1 cellular context compared by ENCODE assay signal in genomic region chr7:43824513-43824912, GRCh38.
TF ChIP-seq lines count a peak whose summit lies in the region.
"Not testable (repeated sequence)": the region's sequence is repeated elsewhere in the genome, so short reads cannot be mapped to it uniquely, and the experiment has no call there.

No MANE protein-coding gene starts in this region.

TF ChIP-seq in K562, 482 proteins besides CTCF, POLR2A, EP300 and RAD21:
- peak; percentile 19; the same call in 1 of the 2 replicates for TF ChIP-seq GATAD2A (IDR thresholded peaks at IDR 0.05)
- 0 out of 2 replicates have a peak, but pooled peaks have one; percentile 32 for TF ChIP-seq CTBP1 (IDR thresholded peaks at IDR 0.05; ENCODE audit: borderline replicate concordance)
- TF ChIP-seq CBFA2T3 (IDR thresholded peaks at IDR 0.05), result peak; percentile 66
- TF ChIP-seq CBFA2T2 (conservative IDR thresholded peaks at IDR 0.05), result peak; percentile 38; the same call in 1 of the 2 replicates
- TF ChIP-seq SOX6 (IDR thresholded peaks at IDR 0.05), result peak; percentile 69; the same call in 1 of the 2 replicates
- TF ChIP-seq NR2C2 (CRISPR knock-in tag; IDR thresholded peaks at IDR 0.05); TEAD4 (CRISPR knock-in tag; IDR thresholded peaks at IDR 0.05; ENCODE audit: borderline replicate concordance); JUND (tag; IDR thresholded peaks at IDR 0.05; ENCODE audit: borderline replicate concordance, low read depth, low read length); NR2C1 (IDR thresholded peaks at IDR 0.05): not testable (repeated sequence)
- TF ChIP-seq NR2C2 (tag; IDR thresholded peaks at IDR 0.05), result peak; percentile 15; the same call in 1 of the 2 replicates
- peak; percentile 52; the same call in 1 of the 2 replicates for TF ChIP-seq TEAD4 (IDR thresholded peaks at IDR 0.05; ENCODE audit: low read length)
- TF ChIP-seq HMBOX1 (IDR thresholded peaks at IDR 0.05), result peak; percentile 53; the same call in 1 of the 2 replicates
- TF ChIP-seq ARID1B (IDR thresholded peaks at IDR 0.05), result peak; percentile 75
- peak; percentile 11 to 15; a peak in 1 of 4 replicates for TF ChIP-seq KDM1A (IDR thresholded peaks at IDR 0.05)
- 0 out of 2 replicates have a peak, but pooled peaks have one; percentile 35 for TF ChIP-seq SMARCA4 (IDR thresholded peaks at IDR 0.05)
- peak; percentile 43; the same call in 1 of the 2 replicates for TF ChIP-seq MTA2 (IDR thresholded peaks at IDR 0.05; ENCODE audit: low read depth)
- 0 out of 2 replicates have a peak, but pooled peaks have one; percentile 21 for TF ChIP-seq ZBTB7A (IDR thresholded peaks at IDR 0.05; ENCODE audit: borderline replicate concordance, control insufficient read depth, low read depth, low read length)
- TF ChIP-seq FOSL1 (tag; conservative IDR thresholded peaks at IDR 0.05), result 0 out of 2 replicates have a peak, but pooled peaks have one; percentile 34
- peak; percentile 48; the same call in 1 of the 2 replicates for TF ChIP-seq NCOR1 (IDR thresholded peaks at IDR 0.05)
- peak; percentile 69 for TF ChIP-seq TCF3 (CRISPR knock-in tag; IDR thresholded peaks at IDR 0.05)
- TF ChIP-seq RCOR1 (IDR thresholded peaks at IDR 0.05; ENCODE audit: borderline replicate concordance in 1 of 2, low read depth in 2 of 2, low read length in 2 of 2), result peak in 1 of 2 experiments; percentile 63; a peak in 2 of 4 replicates
- TF ChIP-seq SMAD4 (CRISPR knock-in tag; conservative IDR thresholded peaks at IDR 0.05), result peak; percentile 91
- peak; percentile 50; the same call in 1 of the 2 replicates for TF ChIP-seq LEF1 (IDR thresholded peaks at IDR 0.05)
- TF ChIP-seq SMARCE1 (IDR thresholded peaks at IDR 0.05), result peak; percentile 62; the same call in 1 of the 2 replicates
- TF ChIP-seq TAL1 (IDR thresholded peaks at IDR 0.05), result peak; percentile 69
- TF ChIP-seq JUND (IDR thresholded peaks at IDR 0.05; ENCODE audit: borderline replicate concordance, low read depth, low read length), result 0 out of 2 replicates have a peak, but pooled peaks have one; percentile 1
- TF ChIP-seq NR2C1 (tag; IDR thresholded peaks at IDR 0.05), result 0 out of 2 replicates have a peak, but pooled peaks have one; percentile 10
